ENCODE assay signal across 11 cellular contexts in the genomic region with DNA sequence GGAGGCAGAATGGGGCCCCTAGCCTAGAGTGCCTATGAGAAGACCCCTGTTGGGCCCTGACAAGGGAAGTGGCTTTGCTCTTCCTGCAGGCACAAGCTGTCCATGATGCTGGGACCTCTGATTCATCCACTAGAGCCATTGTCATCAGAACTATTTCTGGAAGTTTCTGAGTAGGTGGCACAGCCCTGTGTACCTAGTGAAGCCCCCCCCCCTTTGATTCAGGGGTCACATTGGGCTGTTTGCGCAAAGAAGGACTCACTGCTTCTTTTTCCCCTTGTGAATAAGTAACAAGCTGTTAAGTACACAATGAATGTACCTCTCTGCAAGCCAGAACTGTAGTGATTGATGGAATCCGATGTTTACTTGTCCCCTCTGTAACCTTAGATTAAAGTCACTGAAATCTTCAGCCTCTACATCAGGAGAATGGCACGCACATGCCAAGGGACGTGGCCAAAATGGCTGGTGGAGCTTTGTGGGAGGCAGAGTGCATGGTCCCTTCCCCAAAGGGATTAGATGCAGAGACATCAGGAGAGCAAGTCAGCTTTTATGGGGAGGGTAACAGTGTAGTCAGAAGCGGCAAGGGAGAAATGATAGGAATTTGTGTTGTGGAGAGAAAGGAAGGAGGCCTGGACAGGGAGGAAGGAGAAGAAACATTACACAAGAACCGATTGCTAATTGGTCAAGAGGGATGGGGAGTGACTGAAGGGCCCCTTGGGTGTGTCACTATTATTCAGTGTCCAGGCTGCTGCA.
A peak's percentile ranks its signal among the peaks of the same experiment; 100 is the strongest.
DNase-seq lines count a peak whose midpoint lies in the region; ATAC-seq and TF ChIP-seq lines count a peak whose summit lies in the region.
"Had no signal": no experiment of that assay in that cellular context is flagged by ENCODE, and none has a peak within 500 bp of the region (broad histone marks: within the 10 kb centered on the region; RNA-seq: fewer than 3 reads in every experiment).

No MANE protein-coding gene starts in this region.

- H3K27ac Mint-ChIP-seq in WTC11: no peak overlapping the region
- H3K27ac Mint-ChIP-seq: stimulated activated memory B cell treated with anti-CD40 and anti-IgM and Interleukin-4, amounts not matched to agents 10 μg/mL and 1 μg/mL and 100 μg/mL, for 72 hours had no signal

- H3K36me3 ChIP-seq in left ventricle myocardium inferior: peaks cover 11% of the 10 kb centered on the region

- peaks cover 46% of the 10 kb centered on the region for H3K4me1 ChIP-seq in left ventricle myocardium inferior

- H3K27me3 Mint-ChIP-seq in WTC11 (ENCODE audit: low read depth): no peaks in the 10 kb centered on the region

- POLR2A ChIA-PET in WTC11 (lab: Charles Lee): no interaction called here

- peaks cover 13% of the 10 kb centered on the region for H3K4me1 Mint-ChIP-seq in WTC11
- H3K4me1 Mint-ChIP-seq: stimulated activated memory B cell treated with anti-CD40 and anti-IgM and Interleukin-4, amounts not matched to agents 10 μg/mL and 1 μg/mL and 100 μg/mL, for 72 hours had no signal

- H3K27ac ChIP-seq in left ventricle myocardium inferior (replicated peaks): peak overlapping the region; percentile 25

- no peaks in the 10 kb centered on the region for H3K9me3 ChIP-seq in left ventricle myocardium inferior (replicated peaks)

- no peaks in the 10 kb centered on the region for H3K36me3 Mint-ChIP-seq in WTC11
- H3K36me3 Mint-ChIP-seq: stimulated activated memory B cell treated with anti-CD40 and anti-IgM and Interleukin-4, amounts not matched to agents 10 μg/mL and 1 μg/mL and 100 μg/mL, for 72 hours had no signal

- H3K27me3 ChIP-seq in left ventricle myocardium inferior (ENCODE audit: low read depth): no peaks in the 10 kb centered on the region

- no peak for TF ChIP-seq CTCF in WTC11 (IDR thresholded peaks at IDR 0.05)
- TF ChIP-seq CTCF in left ventricle myocardium inferior (IDR thresholded peaks at IDR 0.05; ENCODE audit: borderline replicate concordance): no peak

- peak; percentile 30 for ATAC-seq in WTC11
- no peak for ATAC-seq in GM18519 (IDR thresholded peaks at IDR 0.05; ENCODE audit: low FRiP score, unreplicated experiment)
- ATAC-seq in GM21528 (IDR thresholded peaks at IDR 0.05; ENCODE audit: low FRiP score, unreplicated experiment): no peak
- ATAC-seq in HG02870 (IDR thresholded peaks at IDR 0.05; ENCODE audit: unreplicated experiment): no peak
- ATAC-seq: stimulated activated memory B cell treated with anti-CD40 and anti-IgM and Interleukin-4, amounts not matched to agents 10 μg/mL and 1 μg/mL and 100 μg/mL, for 72 hours had no signal

- no peak overlapping the region for H3K4me3 Mint-ChIP-seq in WTC11
- H3K4me3 Mint-ChIP-seq: stimulated activated memory B cell treated with anti-CD40 and anti-IgM and Interleukin-4, amounts not matched to agents 10 μg/mL and 1 μg/mL and 100 μg/mL, for 72 hours had no signal

- intact Hi-C loops in left ventricle myocardium inferior (cut with micrococcal nuclease): no loop called here

- CTCF ChIA-PET in WTC11 (lab: Charles Lee): no interaction called here

- H3K9me3 Mint-ChIP-seq in WTC11: no peaks in the 10 kb centered on the region

- no peak overlapping the region for H3K4me3 ChIP-seq in left ventricle myocardium inferior

- peak; percentile 57 for DNase-seq in EL
- DNase-seq in WTC11 (ENCODE audit: low spot score): no peak
- DNase-seq in left ventricle myocardium inferior: no peak
- peak; percentile 82 for DNase-seq in renal cortical epithelial cell (ENCODE audit: low read depth)
- no peak for DNase-seq in NCI-H2196 (lab: John Stamatoyannopoulos, UW; ENCODE audit: unreplicated experiment)
- DNase-seq: NCI-H1436 treated with DMSO at 0.1 percent for 48 hours, T1000 had no signal

TF ChIP-seq in WTC11, 78 proteins besides CTCF, POLR2A, EP300 and RAD21:
- TF ChIP-seq, protein P1, sequence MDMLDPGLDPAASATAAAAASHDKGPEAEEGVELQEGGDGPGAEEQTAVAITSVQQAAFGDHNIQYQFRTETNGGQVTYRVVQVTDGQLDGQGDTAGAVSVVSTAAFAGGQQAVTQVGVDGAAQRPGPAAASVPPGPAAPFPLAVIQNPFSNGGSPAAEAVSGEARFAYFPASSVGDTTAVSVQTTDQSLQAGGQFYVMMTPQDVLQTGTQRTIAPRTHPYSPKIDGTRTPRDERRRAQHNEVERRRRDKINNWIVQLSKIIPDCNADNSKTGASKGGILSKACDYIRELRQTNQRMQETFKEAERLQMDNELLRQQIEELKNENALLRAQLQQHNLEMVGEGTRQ (CRISPR knock-in tag; IDR thresholded peaks at IDR 0.05): no peak
- TF ChIP-seq GABPB1 (CRISPR knock-in tag; IDR thresholded peaks at IDR 0.05): peak; percentile 38; the same call in 1 of the 2 replicates

Comparison
In these comparisons a context has a peak if more than half of its experiments do, and no peak if none do; other contexts are left out.
1. DNase-seq: peak in EL (single experiment) and renal cortical epithelial cell (single experiment); none in WTC11 (single experiment), left ventricle myocardium inferior (single experiment) and NCI-H2196 (single experiment).